Comparison of ENCODE assay signal across 8 cellular contexts in the genomic region with DNA sequence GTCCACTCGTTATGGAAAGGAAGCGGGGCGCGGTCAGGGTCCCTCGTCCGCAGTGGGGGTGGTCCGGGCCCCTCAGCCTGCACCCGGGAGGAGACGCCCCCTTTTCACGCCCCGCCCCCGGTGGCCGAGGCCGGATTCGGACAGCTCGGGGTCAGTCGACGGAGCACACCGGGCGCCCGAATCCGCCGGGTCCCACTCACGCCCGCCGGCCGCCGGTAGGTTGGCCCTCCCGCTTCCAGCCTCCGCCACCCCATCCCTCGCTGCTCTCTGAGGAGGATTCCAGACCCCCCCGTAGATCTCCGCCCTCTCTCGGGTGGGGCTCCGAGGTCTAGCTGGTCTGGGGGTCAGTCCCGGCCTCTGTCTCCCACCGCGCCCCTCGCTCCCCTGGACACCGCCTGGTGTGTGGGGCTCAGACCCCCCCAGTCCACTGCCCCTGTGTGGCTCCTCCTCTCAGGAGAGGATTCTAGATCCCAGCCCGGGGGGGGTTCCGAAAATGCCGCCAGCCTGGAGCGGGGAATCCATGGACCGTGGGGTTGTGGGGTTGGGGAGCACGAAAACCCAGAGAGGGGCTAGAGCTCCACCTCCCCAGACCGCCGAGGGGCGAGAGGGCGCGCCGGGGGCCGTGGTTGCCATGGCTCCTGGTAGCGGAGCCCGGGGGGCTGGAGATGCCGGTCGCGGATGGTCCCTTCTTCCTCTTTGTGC. TPM values are rescaled to one million over a fixed set of nuclear protein-coding genes. Genes with fewer than 3 reads are reported as not detected.
DNase-seq lines count a peak whose midpoint lies in the region; ATAC-seq, FAIRE-seq and TF ChIP-seq lines count a peak whose summit lies in the region.

No MANE protein-coding gene starts in this region.

- H3K79me2 ChIP-seq in neural cell (replicated peaks; ENCODE audit: insufficient read depth, low read length) = peaks cover 30% of the 10 kb centered on the region

- H3K9me3 ChIP-seq in duodenal mucosa (ENCODE audit: control insufficient read depth in 1 of 2, low read length in 2 of 2) (no peaks in the 10 kb centered on the region), neural cell (ENCODE audit: low read length) (no peaks in the 10 kb centered on the region)

- FAIRE-seq in H54 (lab: Jason Lieb, UNC) = no peak

- no peak for TF ChIP-seq EP300 in neural cell (conservative IDR thresholded peaks at IDR 0.05; ENCODE audit: poor library complexity, severe bottlenecking)

- peak overlapping the region; percentile 37 for H3K4me2 ChIP-seq in neural cell (ENCODE audit: low read length)

- peak overlapping the region; percentile 60 for H2AFZ ChIP-seq in neural cell (ENCODE audit: low read depth, low read length)

- H3K4me3 ChIP-seq in duodenal mucosa (ENCODE audit: low read depth in 1 of 2, low read length in 2 of 2) (peak overlapping the region; percentile 29 to 50), neural cell (ENCODE audit: low read length) (peak overlapping the region; percentile 81)

- H3K27me3 ChIP-seq in duodenal mucosa (ENCODE audit: control insufficient read depth in 1 of 2, insufficient read depth in 2 of 2, low read length in 2 of 2) (peaks cover 18 to 20% of the 10 kb centered on the region in 2 donors), neural cell (ENCODE audit: insufficient read depth, low read depth, low read length) (no peaks in the 10 kb centered on the region)

- no peaks in the 10 kb centered on the region for H3K36me3 ChIP-seq in duodenal mucosa (ENCODE audit: control insufficient read depth in 1 of 2, insufficient read depth in 2 of 2, low read length in 2 of 2)
- H3K36me3 ChIP-seq in neural cell (ENCODE audit: insufficient read depth, low read length) = no peaks in the 10 kb centered on the region

- H3K9ac ChIP-seq in duodenal mucosa (ENCODE audit: low read depth in 1 of 2, low read length in 2 of 2) (no peak overlapping the region), neural cell (ENCODE audit: low read length) (peak overlapping the region; percentile 88)

- no peaks in the 10 kb centered on the region for H4K20me1 ChIP-seq in neural cell (ENCODE audit: insufficient read depth)

- no peak for TF ChIP-seq RAD21 in neural cell (conservative IDR thresholded peaks at IDR 0.05)

- no peaks in the 10 kb centered on the region for H3K9me2 ChIP-seq in neural cell (ENCODE audit: insufficient read depth, low read length)

- no peak for TF ChIP-seq POLR2A in H54 (IDR thresholded peaks at IDR 0.05; ENCODE audit: low read depth, low read length)

- peak; percentile 30 for TF ChIP-seq CTCF in neural cell (IDR thresholded peaks at IDR 0.05; ENCODE audit: poor library complexity, severe bottlenecking)

- no peaks in the 10 kb centered on the region for H3K4me1 ChIP-seq in duodenal mucosa (ENCODE audit: control insufficient read depth in 1 of 2, insufficient read depth in 2 of 2, low read length in 2 of 2)

- peak; percentile 22 for ATAC-seq in HG02610 (IDR thresholded peaks at IDR 0.05; ENCODE audit: unreplicated experiment)
- ATAC-seq in HG03469 (IDR thresholded peaks at IDR 0.05; ENCODE audit: unreplicated experiment) = no peak

- peak overlapping the region; percentile 50 for H3K27ac ChIP-seq in duodenal mucosa (ENCODE audit: low read depth, low read length)
- H3K27ac ChIP-seq in neural cell (ENCODE audit: low read length) = peak overlapping the region; percentile 74

- no peaks in the 10 kb centered on the region for H3F3A ChIP-seq in neural cell (ENCODE audit: insufficient read depth, low read length, poor library complexity, severe bottlenecking)

- DNase-seq in COLO668 (lab: John Stamatoyannopoulos, UW; ENCODE audit: unreplicated experiment) (peak; percentile 11), glomerular visceral epithelial cell (ENCODE audit: extremely low spot score) (no peak), H54 (ENCODE audit: insufficient read length, low spot score) (no peak), NCI-H128 (lab: John Stamatoyannopoulos, UW; ENCODE audit: unreplicated experiment) (no peak)

TF ChIP-seq in neural cell, 6 proteins besides CTCF, POLR2A, EP300 and RAD21:
- no peak for TF ChIP-seq MXI1 (conservative IDR thresholded peaks at IDR 0.05; ENCODE audit: poor library complexity, severe bottlenecking)
- TF ChIP-seq EZH2 (IDR thresholded peaks at IDR 0.05; ENCODE audit: borderline replicate concordance, insufficient read depth, low read length, poor library complexity, severe bottlenecking) = no peak
- TF ChIP-seq, protein P1, sequence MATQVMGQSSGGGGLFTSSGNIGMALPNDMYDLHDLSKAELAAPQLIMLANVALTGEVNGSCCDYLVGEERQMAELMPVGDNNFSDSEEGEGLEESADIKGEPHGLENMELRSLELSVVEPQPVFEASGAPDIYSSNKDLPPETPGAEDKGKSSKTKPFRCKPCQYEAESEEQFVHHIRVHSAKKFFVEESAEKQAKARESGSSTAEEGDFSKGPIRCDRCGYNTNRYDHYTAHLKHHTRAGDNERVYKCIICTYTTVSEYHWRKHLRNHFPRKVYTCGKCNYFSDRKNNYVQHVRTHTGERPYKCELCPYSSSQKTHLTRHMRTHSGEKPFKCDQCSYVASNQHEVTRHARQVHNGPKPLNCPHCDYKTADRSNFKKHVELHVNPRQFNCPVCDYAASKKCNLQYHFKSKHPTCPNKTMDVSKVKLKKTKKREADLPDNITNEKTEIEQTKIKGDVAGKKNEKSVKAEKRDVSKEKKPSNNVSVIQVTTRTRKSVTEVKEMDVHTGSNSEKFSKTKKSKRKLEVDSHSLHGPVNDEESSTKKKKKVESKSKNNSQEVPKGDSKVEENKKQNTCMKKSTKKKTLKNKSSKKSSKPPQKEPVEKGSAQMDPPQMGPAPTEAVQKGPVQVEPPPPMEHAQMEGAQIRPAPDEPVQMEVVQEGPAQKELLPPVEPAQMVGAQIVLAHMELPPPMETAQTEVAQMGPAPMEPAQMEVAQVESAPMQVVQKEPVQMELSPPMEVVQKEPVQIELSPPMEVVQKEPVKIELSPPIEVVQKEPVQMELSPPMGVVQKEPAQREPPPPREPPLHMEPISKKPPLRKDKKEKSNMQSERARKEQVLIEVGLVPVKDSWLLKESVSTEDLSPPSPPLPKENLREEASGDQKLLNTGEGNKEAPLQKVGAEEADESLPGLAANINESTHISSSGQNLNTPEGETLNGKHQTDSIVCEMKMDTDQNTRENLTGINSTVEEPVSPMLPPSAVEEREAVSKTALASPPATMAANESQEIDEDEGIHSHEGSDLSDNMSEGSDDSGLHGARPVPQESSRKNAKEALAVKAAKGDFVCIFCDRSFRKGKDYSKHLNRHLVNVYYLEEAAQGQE (IDR thresholded peaks at IDR 0.05; ENCODE audit: borderline replicate concordance) = peak; percentile 20
- TF ChIP-seq SMC3 (conservative IDR thresholded peaks at IDR 0.05; ENCODE audit: poor library complexity) = peak; percentile 40
- no peak for TF ChIP-seq TAF1 (IDR thresholded peaks at IDR 0.05; ENCODE audit: low read depth)
- TF ChIP-seq POLR2AphosphoS5 (IDR thresholded peaks at IDR 0.05) = peak; percentile 7

RNA-seq across cellular contexts. Expression of a gene that starts 0.7 kb away (rescaled TPM):
- polyA plus RNA-seq in neural cell = 187 and 199 TPM in 2 replicates
- polyA minus RNA-seq in neural cell = 521 and 631 TPM in 2 replicates
